1 cellular context compared by ENCODE assay signal in the genomic region with DNA sequence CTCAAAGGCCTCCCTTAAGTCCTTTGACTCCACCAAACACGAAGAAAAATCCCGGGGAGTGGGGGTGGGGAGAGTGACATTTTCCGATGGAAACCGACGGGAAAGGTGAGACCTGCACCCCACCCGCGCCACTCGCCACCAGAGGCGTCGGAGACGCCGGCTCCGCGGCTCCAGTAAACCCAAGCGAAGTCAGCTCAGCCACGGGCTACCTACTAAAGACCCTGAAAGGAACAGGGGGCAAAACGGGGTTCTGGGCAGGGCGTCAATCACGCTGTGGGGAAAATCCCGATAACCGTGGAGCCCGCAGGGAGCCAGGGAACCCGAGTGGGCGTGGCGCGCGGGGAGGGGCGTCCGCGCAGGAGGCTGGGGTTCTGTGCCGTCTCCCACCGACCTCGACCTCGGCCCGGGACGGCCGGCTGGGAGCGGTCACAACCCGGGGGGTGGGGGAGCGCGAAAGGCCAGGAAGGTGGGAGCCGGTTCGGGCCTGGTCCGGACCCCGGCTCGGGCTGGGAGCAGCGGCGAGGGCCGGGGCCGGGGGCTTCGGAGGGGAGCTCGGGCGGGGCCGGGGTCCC.
TF ChIP-seq lines count a peak whose summit lies in the region.

No MANE protein-coding gene starts in this region.

TF ChIP-seq in HepG2, 621 proteins besides CTCF, POLR2A, EP300 and RAD21 (continued from another document and continues in another):
- TF ChIP-seq PHF20 (CRISPR knock-in tag; IDR thresholded peaks at IDR 0.05) (no peak), ZNF260 (CRISPR knock-in tag; IDR thresholded peaks at IDR 0.05; ENCODE audit: borderline replicate concordance, low read depth) (no peak), NFKB2 (CRISPR knock-in tag; IDR thresholded peaks at IDR 0.05; ENCODE audit: borderline replicate concordance) (no peak), SIN3A (IDR thresholded peaks at IDR 0.05; ENCODE audit: borderline replicate concordance, low read depth, low read length) (peak; percentile 64; the same call in 1 of the 2 replicates), ZNF83 (CRISPR knock-in tag; IDR thresholded peaks at IDR 0.05; ENCODE audit: borderline replicate concordance) (no peak), AGO2 (optimal IDR thresholded peaks at IDR 0.05; ENCODE audit: low read depth, low read length) (peak; percentile 68), ZNF569 (CRISPR knock-in tag; IDR thresholded peaks at IDR 0.05; ENCODE audit: borderline replicate concordance) (no peak), ZSCAN20 (CRISPR knock-in tag; IDR thresholded peaks at IDR 0.05; ENCODE audit: borderline replicate concordance) (peak; percentile 93; the same call in 1 of the 2 replicates), ZNF530 (CRISPR knock-in tag; IDR thresholded peaks at IDR 0.05; ENCODE audit: low read depth) (no peak), POGK (CRISPR knock-in tag; conservative IDR thresholded peaks at IDR 0.05) (no peak), HDAC1 (CRISPR knock-in tag; IDR thresholded peaks at IDR 0.05) (no peak), ZNF543 (CRISPR knock-in tag; IDR thresholded peaks at IDR 0.05) (peak; percentile 56; the same call in 1 of the 2 replicates), ZNF605 (CRISPR knock-in tag; IDR thresholded peaks at IDR 0.05) (no peak), ZNF841 (CRISPR knock-in tag; IDR thresholded peaks at IDR 0.05; ENCODE audit: borderline replicate concordance) (peak; percentile 70; the same call in 1 of the 2 replicates), KIAA2018 (CRISPR knock-in tag; IDR thresholded peaks at IDR 0.05; ENCODE audit: borderline replicate concordance) (no peak), ZNF552 (CRISPR knock-in tag; IDR thresholded peaks at IDR 0.05; ENCODE audit: borderline replicate concordance) (no peak), TAF1 (CRISPR knock-in tag; IDR thresholded peaks at IDR 0.05) (no peak), JUN (CRISPR knock-in tag; IDR thresholded peaks at IDR 0.05) (no peak), HNF4G (IDR thresholded peaks at IDR 0.05; ENCODE audit: borderline replicate concordance, low read depth, low read length) (no peak), HNF4G (CRISPR knock-in tag; IDR thresholded peaks at IDR 0.05; ENCODE audit: borderline replicate concordance, low read depth) (0 out of 2 replicates have a peak, but pooled peaks have one; percentile 40), RERE (CRISPR knock-in tag; IDR thresholded peaks at IDR 0.05; ENCODE audit: low read depth) (no peak), MYPOP (CRISPR knock-in tag; IDR thresholded peaks at IDR 0.05) (no peak; the same call in 1 of the 2 replicates), ZNF777 (CRISPR knock-in tag; IDR thresholded peaks at IDR 0.05) (no peak), ZNF878 (CRISPR knock-in tag; IDR thresholded peaks at IDR 0.05) (no peak), HES4 (CRISPR knock-in tag; IDR thresholded peaks at IDR 0.05; ENCODE audit: borderline replicate concordance) (peak; percentile 95; the same call in 1 of the 2 replicates), MAZ (IDR thresholded peaks at IDR 0.05; ENCODE audit: borderline replicate concordance, low read depth, low read length) (0 out of 2 replicates have a peak, but pooled peaks have one; percentile 23), MAZ (CRISPR knock-in tag; IDR thresholded peaks at IDR 0.05; ENCODE audit: low read depth) (no peak), HINFP (CRISPR knock-in tag; IDR thresholded peaks at IDR 0.05; ENCODE audit: low read depth) (0 out of 2 replicates have a peak, but pooled peaks have one; percentile 13)
- TF ChIP-seq, protein P1, sequence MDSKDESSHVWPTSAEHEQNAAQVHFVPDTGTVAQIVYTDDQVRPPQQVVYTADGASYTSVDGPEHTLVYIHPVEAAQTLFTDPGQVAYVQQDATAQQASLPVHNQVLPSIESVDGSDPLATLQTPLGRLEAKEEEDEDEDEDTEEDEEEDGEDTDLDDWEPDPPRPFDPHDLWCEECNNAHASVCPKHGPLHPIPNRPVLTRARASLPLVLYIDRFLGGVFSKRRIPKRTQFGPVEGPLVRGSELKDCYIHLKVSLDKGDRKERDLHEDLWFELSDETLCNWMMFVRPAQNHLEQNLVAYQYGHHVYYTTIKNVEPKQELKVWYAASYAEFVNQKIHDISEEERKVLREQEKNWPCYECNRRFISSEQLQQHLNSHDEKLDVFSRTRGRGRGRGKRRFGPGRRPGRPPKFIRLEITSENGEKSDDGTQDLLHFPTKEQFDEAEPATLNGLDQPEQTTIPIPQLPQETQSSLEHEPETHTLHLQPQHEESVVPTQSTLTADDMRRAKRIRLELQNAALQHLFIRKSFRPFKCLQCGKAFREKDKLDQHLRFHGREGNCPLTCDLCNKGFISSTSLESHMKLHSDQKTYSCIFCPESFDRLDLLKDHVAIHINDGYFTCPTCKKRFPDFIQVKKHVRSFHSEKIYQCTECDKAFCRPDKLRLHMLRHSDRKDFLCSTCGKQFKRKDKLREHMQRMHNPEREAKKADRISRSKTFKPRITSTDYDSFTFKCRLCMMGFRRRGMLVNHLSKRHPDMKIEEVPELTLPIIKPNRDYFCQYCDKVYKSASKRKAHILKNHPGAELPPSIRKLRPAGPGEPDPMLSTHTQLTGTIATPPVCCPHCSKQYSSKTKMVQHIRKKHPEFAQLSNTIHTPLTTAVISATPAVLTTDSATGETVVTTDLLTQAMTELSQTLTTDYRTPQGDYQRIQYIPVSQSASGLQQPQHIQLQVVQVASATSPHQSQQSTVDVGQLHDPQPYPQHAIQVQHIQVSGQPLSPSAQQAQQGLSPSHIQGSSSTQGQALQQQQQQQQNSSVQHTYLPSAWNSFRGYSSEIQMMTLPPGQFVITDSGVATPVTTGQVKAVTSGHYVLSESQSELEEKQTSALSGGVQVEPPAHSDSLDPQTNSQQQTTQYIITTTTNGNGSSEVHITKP (CRISPR knock-in tag; IDR thresholded peaks at IDR 0.05; ENCODE audit: low read depth), result no peak
- TF ChIP-seq, protein P2, sequence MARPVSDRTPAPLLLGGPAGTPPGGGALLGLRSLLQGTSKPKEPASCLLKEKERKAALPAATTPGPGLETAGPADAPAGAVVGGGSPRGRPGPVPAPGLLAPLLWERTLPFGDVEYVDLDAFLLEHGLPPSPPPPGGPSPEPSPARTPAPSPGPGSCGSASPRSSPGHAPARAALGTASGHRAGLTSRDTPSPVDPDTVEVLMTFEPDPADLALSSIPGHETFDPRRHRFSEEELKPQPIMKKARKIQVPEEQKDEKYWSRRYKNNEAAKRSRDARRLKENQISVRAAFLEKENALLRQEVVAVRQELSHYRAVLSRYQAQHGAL (CRISPR knock-in tag; IDR thresholded peaks at IDR 0.05; ENCODE audit: not compliant biosample characterization), result peak; percentile 3
